In genomic region chr11:76380977-76381719, GRCh38 we compare ENCODE assay signal across 8 cellular contexts. TPM values are rescaled to one million over a fixed set of nuclear protein-coding genes. Genes with fewer than 3 reads are reported as not detected.
A peak's percentile ranks its signal among the peaks of the same experiment; 100 is the strongest.
DNase-seq lines count a peak whose midpoint lies in the region; ATAC-seq, FAIRE-seq and TF ChIP-seq lines count a peak whose summit lies in the region.

Gene GVQW3, plus strand, starts transcription at chr11:76381323. Its CDS starts 506 bp downstream, at chr11:76381829.
Gene THAP12, minus strand, starts transcription at chr11:76381132. Its CDS starts 296 bp downstream, at chr11:76380836.

- FAIRE-seq in endothelial cell of umbilical vein (lab: Jason Lieb, UNC): peak; percentile 98

- POLR2A ChIA-PET in endothelial cell of umbilical vein (lab: Charles Lee): interaction anchor here (0.6 kb wide), 1 partner anchor 9 kb away, joined by 4 read pairs; no protein-coding TSS in a partner anchor

- DNase-seq in DMS 273 (lab: John Stamatoyannopoulos, UW; ENCODE audit: unreplicated experiment): peak; percentile 97
- DNase-seq in NOMO-1 treated with dmso at 0.1 percent for 144 hours (lab: John Stamatoyannopoulos, UW; ENCODE audit: unreplicated experiment): peak; percentile 94
- peak; percentile 88 for DNase-seq in activated CD8-positive, alpha-beta memory T cell treated with anti-CD3 and anti-CD28 coated beads, Interleukin-2, amount 50 U/mL, for 24 hours (ENCODE audit: extremely low read depth)
- DNase-seq in endothelial cell of umbilical vein (ENCODE audit: low read depth, low spot score): peak; percentile 99
- peak; percentile 91 for DNase-seq in middle frontal gyrus (ENCODE audit: extremely low spot score, low spot score)
- peak; percentile 93 to 95 for DNase-seq in stimulated activated CD8-positive, alpha-beta memory T cell treated with anti-CD3 and anti-CD28 coated beads, Interleukin-2, amount 100 ng/mL, for 1 hour (ENCODE audit: low read depth in 2 of 2)

- H3K9ac ChIP-seq in HUES48 (ENCODE audit: low read depth, low read length) (peak within 1 kb of the TSS; percentile 60), endothelial cell of umbilical vein (replicated peaks; ENCODE audit: extremely low read depth, insufficient read depth, low read length) (peak within 1 kb of the TSS; percentile 58)

- H3K9me1 ChIP-seq in endothelial cell of umbilical vein (replicated peaks; ENCODE audit: control insufficient read depth, extremely low read depth, insufficient read depth, low read length): no peaks in the 10 kb centered on the region

- CTCF ChIA-PET in endothelial cell of umbilical vein (lab: Charles Lee): interaction anchor here (0.9 to 1.4 kb wide), 4 partner anchors 53 to 299 kb away, joined by 3 to 5 read pairs (median 4); no protein-coding TSS in a partner anchor

- TF ChIP-seq CTCF in endothelial cell of umbilical vein (IDR thresholded peaks at IDR 0.05; ENCODE audit: extremely low read depth in 1 of 2, insufficient read depth in 1 of 2, low read depth in 1 of 2, low read length in 2 of 2): peak; percentile 7 to 8

- peak; percentile 80 for ATAC-seq in GM21423 (IDR thresholded peaks at IDR 0.05; ENCODE audit: unreplicated experiment)

- H3K4me3 ChIP-seq in HUES48 (ENCODE audit: low read depth, low read length) (peak within 1 kb of the TSS; percentile 89), endothelial cell of umbilical vein (replicated peaks in 1 of 3; ENCODE audit: insufficient read depth in 1 of 3, low read depth in 1 of 3, low read length in 3 of 3) (peak within 1 kb of the TSS; percentile 71 to 89 (median 82))

- peak; percentile 82 for TF ChIP-seq POLR2A in endothelial cell of umbilical vein (IDR thresholded peaks at IDR 0.05; ENCODE audit: low read depth, low read length)

- no TSS peak for BruUV-seq in endothelial cell of umbilical vein (replicated peaks; lab: Mats Ljungman, UMichigan)

- H4K20me1 ChIP-seq in endothelial cell of umbilical vein (replicated peaks; ENCODE audit: control insufficient read depth, extremely low read depth, insufficient read depth, low read length): no peaks in the 10 kb centered on the region

- H3K9me3 ChIP-seq in HUES48 (ENCODE audit: control insufficient read depth, insufficient read depth, low read length) (no peaks in the 10 kb centered on the region), endothelial cell of umbilical vein (replicated peaks; ENCODE audit: control insufficient read depth, insufficient read depth, low read length) (no peaks in the 10 kb centered on the region)

- H3K79me2 ChIP-seq in endothelial cell of umbilical vein (ENCODE audit: control insufficient read depth, insufficient read depth, low read length): peaks cover 43% of the 10 kb centered on the region

- peak within 1 kb of the TSS; percentile 95 for H3K4me2 ChIP-seq in endothelial cell of umbilical vein (ENCODE audit: insufficient read depth, low read length)

- peaks cover 26% of the 10 kb centered on the region for H3K4me1 ChIP-seq in HUES48 (ENCODE audit: control insufficient read depth, insufficient read depth, low read length)
- peaks cover 18% of the 10 kb centered on the region for H3K4me1 ChIP-seq in endothelial cell of umbilical vein (ENCODE audit: control insufficient read depth, extremely low read depth, insufficient read depth, low read length)

- dilution Hi-C loops in endothelial cell of umbilical vein (cut with MboI; ENCODE audit: extremely low pct_ligation_motif_present, low sequenced_read_pairs): no loop called here

- peak within 1 kb of the TSS; percentile 99 for H2AFZ ChIP-seq in endothelial cell of umbilical vein (ENCODE audit: low read depth, low read length)

- H3K36me3 ChIP-seq in HUES48 (ENCODE audit: control insufficient read depth, insufficient read depth, low read length) (no peaks in the 10 kb centered on the region), endothelial cell of umbilical vein (ENCODE audit: control insufficient read depth in 2 of 2, extremely low read depth in 1 of 2, insufficient read depth in 2 of 2, low read length in 2 of 2) (no peaks in the 10 kb centered on the region)

- H3K27me3 ChIP-seq in HUES48 (ENCODE audit: control insufficient read depth, insufficient read depth, low read length) (no peaks in the 10 kb centered on the region), endothelial cell of umbilical vein (ENCODE audit: control insufficient read depth in 2 of 2, insufficient read depth in 2 of 2, low read length in 2 of 2) (no peaks in the 10 kb centered on the region)

- peak within 1 kb of the TSS; percentile 69 for H3K27ac ChIP-seq in HUES48 (ENCODE audit: low read depth, low read length)
- peak within 1 kb of the TSS; percentile 27 for H3K27ac ChIP-seq in endothelial cell of umbilical vein (ENCODE audit: insufficient read depth, low read depth, low read length)

- intact Hi-C loops in endothelial cell of umbilical vein (cut with micrococcal nuclease): loop anchor here (1.0 to 5.0 kb wide), 4 partner anchors 63 to 291 kb away; partner anchors contain the start of genes LRRC32 and WNT11

TF ChIP-seq in endothelial cell of umbilical vein, 7 proteins besides CTCF, POLR2A, EP300 and RAD21:
- TF ChIP-seq EZH2 (IDR thresholded peaks at IDR 0.05; ENCODE audit: borderline replicate concordance, low read depth, low read length, severe bottlenecking): no peak
- TF ChIP-seq JUN (IDR thresholded peaks at IDR 0.05; ENCODE audit: borderline replicate concordance, insufficient read depth, insufficient read length, low read depth): no peak
- no peak for TF ChIP-seq GATA2 (IDR thresholded peaks at IDR 0.05; ENCODE audit: insufficient read depth, insufficient read length, low read depth, low read length)
- TF ChIP-seq POLR2AphosphoS5 (IDR thresholded peaks at IDR 0.05; ENCODE audit: insufficient read depth, low read depth, low read length): peak; percentile 90
- TF ChIP-seq FOS (IDR thresholded peaks at IDR 0.05; ENCODE audit: borderline replicate concordance, insufficient read depth, low read length): no peak
- TF ChIP-seq MYC (IDR thresholded peaks at IDR 0.05; ENCODE audit: low read depth, low read length): no peak
- peak; percentile 22 for TF ChIP-seq MAX (IDR thresholded peaks at IDR 0.05; ENCODE audit: insufficient read depth, insufficient read length)
TF ChIP-seq in endothelial cell of umbilical vein: peak in this region for 2.

RNA-seq across cellular contexts. Expression of gene GVQW3, which starts in this region (rescaled TPM):
- 0.99 and 2.8 TPM in 2 replicates for total RNA-seq in endothelial cell of umbilical vein
- polyA plus RNA-seq in endothelial cell of umbilical vein: 0.97 and 1.0 TPM in 2 replicates
- polyA plus RNA-seq in endothelial cell of umbilical vein (2011; cell fraction: cytosol; rRNA removed): 0.63 and 0.79 TPM in 2 replicates
- polyA plus RNA-seq in endothelial cell of umbilical vein (2011; cell fraction: nucleus; rRNA removed): 3.4 and 4.0 TPM in 2 replicates
- polyA plus RNA-seq in endothelial cell of umbilical vein (2012): 0.95 and 1.6 TPM in 2 replicates
- 1.8 and 2.4 TPM in 2 replicates for polyA minus RNA-seq in endothelial cell of umbilical vein
- polyA minus RNA-seq in endothelial cell of umbilical vein (2011; cell fraction: cytosol; rRNA and poly(A)+ RNA removed): 1.2 TPM
- 1.7 and 2.7 TPM in 2 replicates for polyA minus RNA-seq in endothelial cell of umbilical vein (2011; cell fraction: nucleus; rRNA and poly(A)+ RNA removed)

RNA-seq across cellular contexts. Expression of gene THAP12, which starts in this region (rescaled TPM):
- total RNA-seq in endothelial cell of umbilical vein: 32.3 and 36.7 TPM in 2 replicates
- polyA plus RNA-seq in endothelial cell of umbilical vein: 10.0 and 12.2 TPM in 2 replicates
- 18.3 and 19.8 TPM in 2 replicates for polyA plus RNA-seq in endothelial cell of umbilical vein (2011; cell fraction: cytosol; rRNA removed)
- 12.5 and 20.0 TPM in 2 replicates for polyA plus RNA-seq in endothelial cell of umbilical vein (2011; cell fraction: nucleus; rRNA removed)
- polyA plus RNA-seq in endothelial cell of umbilical vein (2012): 29.8 and 42.9 TPM in 2 replicates
- polyA minus RNA-seq in endothelial cell of umbilical vein: 14.5 and 15.6 TPM in 2 replicates
- 22.9 TPM for polyA minus RNA-seq in endothelial cell of umbilical vein (2011; cell fraction: cytosol; rRNA and poly(A)+ RNA removed)
- 13.0 and 19.6 TPM in 2 replicates for polyA minus RNA-seq in endothelial cell of umbilical vein (2011; cell fraction: nucleus; rRNA and poly(A)+ RNA removed)

Comparison
In these comparisons a context has a peak if more than half of its experiments do, and no peak if none do; other contexts are left out.
1. Peak in every context shown above with its lines: DNase-seq, ATAC-seq, H3K4me3 ChIP-seq and H3K27ac ChIP-seq.